In the genomic region with DNA sequence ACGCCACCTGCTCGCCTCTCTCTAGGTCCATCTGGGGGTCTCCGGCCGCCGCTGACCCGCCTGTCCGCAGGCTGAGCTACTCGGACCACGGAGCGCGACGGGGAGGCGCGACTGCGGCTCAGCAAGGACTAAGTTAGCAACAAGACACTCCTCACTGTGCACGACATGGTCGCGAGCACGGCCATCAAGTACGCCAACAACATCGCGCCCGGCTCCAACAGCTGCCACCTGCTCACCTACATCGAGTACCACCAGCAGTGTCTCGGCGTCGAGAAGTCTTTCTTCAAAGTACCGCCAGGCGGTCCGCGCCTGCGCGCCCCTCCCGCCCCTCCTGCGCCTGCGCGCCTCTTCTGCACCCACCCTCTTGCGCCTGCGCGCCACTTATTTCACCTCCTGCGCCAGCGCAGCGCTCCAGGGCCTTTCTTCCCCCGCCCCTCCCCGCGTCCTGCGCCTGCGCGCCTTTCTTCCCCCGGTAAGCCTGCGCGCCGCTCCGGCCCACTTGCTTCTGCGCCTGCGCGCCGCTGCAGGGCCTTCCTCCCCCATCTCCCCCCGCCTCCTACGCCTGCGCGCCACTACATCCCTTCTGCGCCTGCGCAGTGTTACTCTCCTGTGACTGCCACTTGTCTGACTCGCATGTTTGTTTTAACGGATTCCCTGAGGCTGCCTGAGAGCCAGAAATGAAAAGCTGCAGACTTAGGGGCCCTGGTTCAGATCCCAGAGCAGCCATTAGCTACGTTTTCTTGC, we compare ENCODE assay signal across 1 cellular context.
TF ChIP-seq lines count a peak whose summit lies in the region.

No MANE protein-coding gene starts in this region.

TF ChIP-seq in GM12878, 131 proteins besides CTCF, POLR2A, EP300 and RAD21 (continued from another document):
- TF ChIP-seq, protein P1, sequence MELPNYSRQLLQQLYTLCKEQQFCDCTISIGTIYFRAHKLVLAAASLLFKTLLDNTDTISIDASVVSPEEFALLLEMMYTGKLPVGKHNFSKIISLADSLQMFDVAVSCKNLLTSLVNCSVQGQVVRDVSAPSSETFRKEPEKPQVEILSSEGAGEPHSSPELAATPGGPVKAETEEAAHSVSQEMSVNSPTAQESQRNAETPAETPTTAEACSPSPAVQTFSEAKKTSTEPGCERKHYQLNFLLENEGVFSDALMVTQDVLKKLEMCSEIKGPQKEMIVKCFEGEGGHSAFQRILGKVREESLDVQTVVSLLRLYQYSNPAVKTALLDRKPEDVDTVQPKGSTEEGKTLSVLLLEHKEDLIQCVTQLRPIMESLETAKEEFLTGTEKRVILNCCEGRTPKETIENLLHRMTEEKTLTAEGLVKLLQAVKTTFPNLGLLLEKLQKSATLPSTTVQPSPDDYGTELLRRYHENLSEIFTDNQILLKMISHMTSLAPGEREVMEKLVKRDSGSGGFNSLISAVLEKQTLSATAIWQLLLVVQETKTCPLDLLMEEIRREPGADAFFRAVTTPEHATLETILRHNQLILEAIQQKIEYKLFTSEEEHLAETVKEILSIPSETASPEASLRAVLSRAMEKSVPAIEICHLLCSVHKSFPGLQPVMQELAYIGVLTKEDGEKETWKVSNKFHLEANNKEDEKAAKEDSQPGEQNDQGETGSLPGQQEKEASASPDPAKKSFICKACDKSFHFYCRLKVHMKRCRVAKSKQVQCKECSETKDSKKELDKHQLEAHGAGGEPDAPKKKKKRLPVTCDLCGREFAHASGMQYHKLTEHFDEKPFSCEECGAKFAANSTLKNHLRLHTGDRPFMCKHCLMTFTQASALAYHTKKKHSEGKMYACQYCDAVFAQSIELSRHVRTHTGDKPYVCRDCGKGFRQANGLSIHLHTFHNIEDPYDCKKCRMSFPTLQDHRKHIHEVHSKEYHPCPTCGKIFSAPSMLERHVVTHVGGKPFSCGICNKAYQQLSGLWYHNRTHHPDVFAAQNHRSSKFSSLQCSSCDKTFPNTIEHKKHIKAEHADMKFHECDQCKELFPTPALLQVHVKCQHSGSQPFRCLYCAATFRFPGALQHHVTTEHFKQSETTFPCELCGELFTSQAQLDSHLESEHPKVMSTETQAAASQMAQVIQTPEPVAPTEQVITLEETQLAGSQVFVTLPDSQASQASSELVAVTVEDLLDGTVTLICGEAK (IDR thresholded peaks at IDR 0.05; ENCODE audit: borderline replicate concordance), result no peak
- TF ChIP-seq EED (IDR thresholded peaks at IDR 0.05; ENCODE audit: low read depth) (no peak), MTA3 (IDR thresholded peaks at IDR 0.05; ENCODE audit: borderline replicate concordance, low read length) (no peak)
